ENCODE assay signal across 9 cellular contexts in genomic region chr4:52641853-52642563, GRCh38. TPM values are rescaled to one million over a fixed set of nuclear protein-coding genes. Genes with fewer than 3 reads are reported as not detected.
DNase-seq lines count a peak whose midpoint lies in the region; ATAC-seq and TF ChIP-seq lines count a peak whose summit lies in the region.
"Had no signal": no experiment of that assay in that cellular context is flagged by ENCODE, and none has a peak within 500 bp of the region (broad histone marks: within the 10 kb centered on the region; RNA-seq: fewer than 3 reads in every experiment).

No MANE protein-coding gene starts in this region.

- H3K9me3 ChIP-seq in PC-3 (ENCODE audit: low read length) (no peaks in the 10 kb centered on the region), mucosa of descending colon (no peaks in the 10 kb centered on the region)
- H3K9me3 ChIP-seq: adrenal gland had no signal

- H3K27me3 ChIP-seq in PC-3 (ENCODE audit: low read length): no peaks in the 10 kb centered on the region
- H3K27me3 ChIP-seq: adrenal gland had no signal

- peaks cover 25% of the 10 kb centered on the region for H3K9me3 Mint-ChIP-seq in nephron progenitor cell
- no peaks in the 10 kb centered on the region for H3K9me3 Mint-ChIP-seq in activated T-helper 2 cell treated with anti-CD3 and anti-CD28 coated beads, Interferon-gamma antibody, Interleukin-2, Interleukin-4, amounts not matched to agents 10 μg/mL and 5 μg/mL and 100 μg/mL, durations not matched to agents 14 hours and 24 hours and 36 hours

- no peak overlapping the region for H3K27ac ChIP-seq in PC-3 (ENCODE audit: low read length)

- DNase-seq in PC-3: peak; percentile 81
- DNase-seq in nephron progenitor cell: no peak
- DNase-seq in activated T-helper 2 cell treated with anti-CD3 and anti-CD28 coated beads, Interferon-gamma antibody, Interleukin-2, Interleukin-4, amounts not matched to agents 10 μg/mL and 5 μg/mL and 100 μg/mL, durations not matched to agents 14 hours and 24 hours and 36 hours (ENCODE audit: low spot score): no peak
- DNase-seq in mucosa of descending colon: no peak
- no peak for DNase-seq in mesenteric fat pad (ENCODE audit: low spot score)
- DNase-seq in NCI-H187 treated with DMSO at 0.1 percent for 48 hours (lab: John Stamatoyannopoulos, UW): no peak

- no peak overlapping the region for H3K4me3 Mint-ChIP-seq in nephron progenitor cell
- no peak overlapping the region for H3K4me3 Mint-ChIP-seq in activated T-helper 2 cell treated with anti-CD3 and anti-CD28 coated beads, Interferon-gamma antibody, Interleukin-2, Interleukin-4, amounts not matched to agents 10 μg/mL and 5 μg/mL and 100 μg/mL, durations not matched to agents 14 hours and 24 hours and 36 hours (ENCODE audit: low read depth)

- ATAC-seq in GM19023 (IDR thresholded peaks at IDR 0.05; ENCODE audit: unreplicated experiment) (peak; percentile 78), HG02642 (IDR thresholded peaks at IDR 0.05; ENCODE audit: poor library complexity, unreplicated experiment) (peak; percentile 81), PC-3 (peak; percentile 85), mucosa of descending colon (no peak)

- H3F3A ChIP-seq in PC-3 (ENCODE audit: low read length, unreplicated experiment): no peaks in the 10 kb centered on the region

- H3K4me2 ChIP-seq in PC-3 (ENCODE audit: low read length): peak overlapping the region; percentile 4; the same call in 1 of the 2 replicates

- H3K79me2 ChIP-seq in PC-3 (ENCODE audit: low read length): peaks cover 44% of the 10 kb centered on the region

- peak overlapping the region; percentile 34 for H3K27ac Mint-ChIP-seq in nephron progenitor cell
- H3K27ac Mint-ChIP-seq in activated T-helper 2 cell treated with anti-CD3 and anti-CD28 coated beads, Interferon-gamma antibody, Interleukin-2, Interleukin-4, amounts not matched to agents 10 μg/mL and 5 μg/mL and 100 μg/mL, durations not matched to agents 14 hours and 24 hours and 36 hours: no peak overlapping the region

- POLR2A ChIA-PET in PC-3 (lab: Charles Lee; ENCODE audit: unreplicated experiment): no interaction called here

- intact Hi-C loops in PC-3 (cut with micrococcal nuclease) (no loop called here), mucosa of descending colon (cut with DNase I, micrococcal nuclease) (no loop called here)
- intact Hi-C loops in activated T-helper 2 cell treated with anti-CD3 and anti-CD28 coated beads, Interferon-gamma antibody, Interleukin-2, Interleukin-4, amounts not matched to agents 10 μg/mL and 5 μg/mL and 100 μg/mL, durations not matched to agents 14 hours and 24 hours and 36 hours (cut with micrococcal nuclease): no loop called here

- no peaks in the 10 kb centered on the region for H3K27me3 Mint-ChIP-seq in nephron progenitor cell (ENCODE audit: low read depth, poor library complexity)
- H3K27me3 Mint-ChIP-seq in activated T-helper 2 cell treated with anti-CD3 and anti-CD28 coated beads, Interferon-gamma antibody, Interleukin-2, Interleukin-4, amounts not matched to agents 10 μg/mL and 5 μg/mL and 100 μg/mL, durations not matched to agents 14 hours and 24 hours and 36 hours (ENCODE audit: low read depth): peaks cover 2% of the 10 kb centered on the region

- peaks cover 41% of the 10 kb centered on the region for H3K4me1 Mint-ChIP-seq in nephron progenitor cell
- peaks cover 20% of the 10 kb centered on the region for H3K4me1 Mint-ChIP-seq in activated T-helper 2 cell treated with anti-CD3 and anti-CD28 coated beads, Interferon-gamma antibody, Interleukin-2, Interleukin-4, amounts not matched to agents 10 μg/mL and 5 μg/mL and 100 μg/mL, durations not matched to agents 14 hours and 24 hours and 36 hours (ENCODE audit: low read depth)

- H3K4me1 ChIP-seq in PC-3 (ENCODE audit: insufficient read depth, low read length): peaks cover 15% of the 10 kb centered on the region; the same call in 1 of the 2 replicates
- H3K4me1 ChIP-seq in mucosa of descending colon (ENCODE audit: low read depth): no peaks in the 10 kb centered on the region

- H3K36me3 ChIP-seq in PC-3 (ENCODE audit: low read depth, low read length) (no peaks in the 10 kb centered on the region), mucosa of descending colon (ENCODE audit: low read depth) (no peaks in the 10 kb centered on the region)
- H3K36me3 ChIP-seq: adrenal gland had no signal

- H2AFZ ChIP-seq in PC-3 (ENCODE audit: low read length): no peak overlapping the region

- H3K36me3 Mint-ChIP-seq in nephron progenitor cell (ENCODE audit: low read depth): peaks cover 68% of the 10 kb centered on the region
- no peaks in the 10 kb centered on the region for H3K36me3 Mint-ChIP-seq in activated T-helper 2 cell treated with anti-CD3 and anti-CD28 coated beads, Interferon-gamma antibody, Interleukin-2, Interleukin-4, amounts not matched to agents 10 μg/mL and 5 μg/mL and 100 μg/mL, durations not matched to agents 14 hours and 24 hours and 36 hours (ENCODE audit: low read depth)

- H3K4me3 ChIP-seq in PC-3 (ENCODE audit: low read length) (no peak overlapping the region), mucosa of descending colon (no peak overlapping the region)
- H3K4me3 ChIP-seq: adrenal gland had no signal

- no TSS peak for BruUV-seq in PC-3 (replicated peaks; lab: Mats Ljungman, UMichigan)

- H3K9me2 ChIP-seq in PC-3 (replicated peaks; ENCODE audit: low read length): no peaks in the 10 kb centered on the region

- no peak for TF ChIP-seq CTCF in PC-3 (conservative IDR thresholded peaks at IDR 0.05; ENCODE audit: low read depth, low read length)
- TF ChIP-seq CTCF in nephron progenitor cell (IDR thresholded peaks at IDR 0.05): no peak
- no peak for TF ChIP-seq CTCF in mucosa of descending colon (IDR thresholded peaks at IDR 0.05)

- no peak overlapping the region for H3K9ac ChIP-seq in PC-3 (ENCODE audit: low read length)

- CTCF ChIA-PET in PC-3 (lab: Charles Lee): no interaction called here

- peaks cover 9% of the 10 kb centered on the region; the same call in 1 of the 2 replicates for H4K20me1 ChIP-seq in PC-3 (ENCODE audit: low read length)

RNA-seq across cellular contexts. Expression of gene USP46, which starts 17.1 kb away (rescaled TPM):
- 9.2 and 9.4 TPM in 2 replicates for total RNA-seq in PC-3 (2014; rRNA removed)
- total RNA-seq in activated T-helper 2 cell treated with anti-CD3 and anti-CD28 coated beads, Interferon-gamma antibody, Interleukin-2, Interleukin-4, amounts not matched to agents 10 μg/mL and 5 μg/mL and 100 μg/mL, durations not matched to agents 14 hours and 24 hours and 36 hours: 7.7 and 8.9 TPM in 2 replicates
- total RNA-seq in mucosa of descending colon: 10 to 100 TPM; 12.5 to 18.2 (median 14.8) TPM
- 18.3 TPM for total RNA-seq in mesenteric fat pad
